Comparison of ENCODE assay signal across 1 cellular context in genomic region chr6:99568103-99568933, GRCh38.
TF ChIP-seq lines count a peak whose summit lies in the region.

Gene CCNC (minus strand): TSS chr6:99568660. CDS start chr6:99568527, 133 bp downstream.

TF ChIP-seq in HepG2, 621 proteins besides CTCF, POLR2A, EP300 and RAD21 (continued from another document and continues in another):
- TF ChIP-seq, protein P1, sequence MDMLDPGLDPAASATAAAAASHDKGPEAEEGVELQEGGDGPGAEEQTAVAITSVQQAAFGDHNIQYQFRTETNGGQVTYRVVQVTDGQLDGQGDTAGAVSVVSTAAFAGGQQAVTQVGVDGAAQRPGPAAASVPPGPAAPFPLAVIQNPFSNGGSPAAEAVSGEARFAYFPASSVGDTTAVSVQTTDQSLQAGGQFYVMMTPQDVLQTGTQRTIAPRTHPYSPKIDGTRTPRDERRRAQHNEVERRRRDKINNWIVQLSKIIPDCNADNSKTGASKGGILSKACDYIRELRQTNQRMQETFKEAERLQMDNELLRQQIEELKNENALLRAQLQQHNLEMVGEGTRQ (IDR thresholded peaks at IDR 0.05; ENCODE audit: low read depth, low read length): no peak
- TF ChIP-seq, protein P1 (CRISPR knock-in tag; IDR thresholded peaks at IDR 0.05; ENCODE audit: borderline replicate concordance): no peak
- no peak for TF ChIP-seq EED (CRISPR knock-in tag; IDR thresholded peaks at IDR 0.05)
- TF ChIP-seq ZFP82 (CRISPR knock-in tag; IDR thresholded peaks at IDR 0.05; ENCODE audit: borderline replicate concordance): peak; percentile 93
- peak; percentile 90 for TF ChIP-seq ZNF256 (CRISPR knock-in tag; conservative IDR thresholded peaks at IDR 0.05)
- peak; percentile 69; the same call in 1 of the 2 replicates for TF ChIP-seq ZNF446 (CRISPR knock-in tag; IDR thresholded peaks at IDR 0.05)
- TF ChIP-seq ZBTB25 (CRISPR knock-in tag; IDR thresholded peaks at IDR 0.05): peak; percentile 98
- no peak for TF ChIP-seq MATR3 (CRISPR knock-in tag; IDR thresholded peaks at IDR 0.05)
- TF ChIP-seq PTBP1 (IDR thresholded peaks at IDR 0.05; ENCODE audit: low read depth, low read length, poor library complexity, severe bottlenecking): peak; percentile 93
- peak; percentile 78; the same call in 1 of the 2 replicates for TF ChIP-seq ZNF790 (CRISPR knock-in tag; IDR thresholded peaks at IDR 0.05; ENCODE audit: borderline replicate concordance)
- peak; percentile 59; the same call in 1 of the 2 replicates for TF ChIP-seq ARID2 (CRISPR knock-in tag; IDR thresholded peaks at IDR 0.05; ENCODE audit: borderline replicate concordance)
- no peak for TF ChIP-seq ZNF550 (CRISPR knock-in tag; IDR thresholded peaks at IDR 0.05; ENCODE audit: borderline replicate concordance)
- peak; percentile 78; the same call in 1 of the 2 replicates for TF ChIP-seq ZNF124 (CRISPR knock-in tag; IDR thresholded peaks at IDR 0.05)
- TF ChIP-seq, protein P2, sequence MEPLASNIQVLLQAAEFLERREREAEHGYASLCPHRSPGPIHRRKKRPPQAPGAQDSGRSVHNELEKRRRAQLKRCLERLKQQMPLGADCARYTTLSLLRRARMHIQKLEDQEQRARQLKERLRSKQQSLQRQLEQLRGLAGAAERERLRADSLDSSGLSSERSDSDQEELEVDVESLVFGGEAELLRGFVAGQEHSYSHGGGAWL (CRISPR knock-in tag; IDR thresholded peaks at IDR 0.05): peak; percentile 86; the same call in 1 of the 2 replicates
- TF ChIP-seq ZBTB42 (CRISPR knock-in tag; IDR thresholded peaks at IDR 0.05): no peak
- TF ChIP-seq ZNF441 (CRISPR knock-in tag; IDR thresholded peaks at IDR 0.05; ENCODE audit: borderline replicate concordance): peak; percentile 95; the same call in 1 of the 2 replicates
- TF ChIP-seq, protein P3, sequence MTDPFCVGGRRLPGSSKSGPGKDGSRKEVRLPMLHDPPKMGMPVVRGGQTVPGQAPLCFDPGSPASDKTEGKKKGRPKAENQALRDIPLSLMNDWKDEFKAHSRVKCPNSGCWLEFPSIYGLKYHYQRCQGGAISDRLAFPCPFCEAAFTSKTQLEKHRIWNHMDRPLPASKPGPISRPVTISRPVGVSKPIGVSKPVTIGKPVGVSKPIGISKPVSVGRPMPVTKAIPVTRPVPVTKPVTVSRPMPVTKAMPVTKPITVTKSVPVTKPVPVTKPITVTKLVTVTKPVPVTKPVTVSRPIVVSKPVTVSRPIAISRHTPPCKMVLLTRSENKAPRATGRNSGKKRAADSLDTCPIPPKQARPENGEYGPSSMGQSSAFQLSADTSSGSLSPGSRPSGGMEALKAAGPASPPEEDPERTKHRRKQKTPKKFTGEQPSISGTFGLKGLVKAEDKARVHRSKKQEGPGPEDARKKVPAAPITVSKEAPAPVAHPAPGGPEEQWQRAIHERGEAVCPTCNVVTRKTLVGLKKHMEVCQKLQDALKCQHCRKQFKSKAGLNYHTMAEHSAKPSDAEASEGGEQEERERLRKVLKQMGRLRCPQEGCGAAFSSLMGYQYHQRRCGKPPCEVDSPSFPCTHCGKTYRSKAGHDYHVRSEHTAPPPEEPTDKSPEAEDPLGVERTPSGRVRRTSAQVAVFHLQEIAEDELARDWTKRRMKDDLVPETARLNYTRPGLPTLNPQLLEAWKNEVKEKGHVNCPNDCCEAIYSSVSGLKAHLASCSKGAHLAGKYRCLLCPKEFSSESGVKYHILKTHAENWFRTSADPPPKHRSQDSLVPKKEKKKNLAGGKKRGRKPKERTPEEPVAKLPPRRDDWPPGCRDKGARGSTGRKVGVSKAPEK (CRISPR knock-in tag; IDR thresholded peaks at IDR 0.05; ENCODE audit: borderline replicate concordance): no peak
- peak; percentile 58; the same call in 1 of the 2 replicates for TF ChIP-seq ZNF12 (CRISPR knock-in tag; IDR thresholded peaks at IDR 0.05)
- no peak for TF ChIP-seq MTF1 (CRISPR knock-in tag; IDR thresholded peaks at IDR 0.05)
- no peak for TF ChIP-seq SETDB1 (CRISPR knock-in tag; IDR thresholded peaks at IDR 0.05; ENCODE audit: borderline replicate concordance)
- TF ChIP-seq RELA (CRISPR knock-in tag; IDR thresholded peaks at IDR 0.05): peak; percentile 80; the same call in 1 of the 2 replicates
- peak; percentile 85; the same call in 1 of the 2 replicates for TF ChIP-seq ZFP90 (CRISPR knock-in tag; IDR thresholded peaks at IDR 0.05; ENCODE audit: borderline replicate concordance)
- TF ChIP-seq, protein P4, sequence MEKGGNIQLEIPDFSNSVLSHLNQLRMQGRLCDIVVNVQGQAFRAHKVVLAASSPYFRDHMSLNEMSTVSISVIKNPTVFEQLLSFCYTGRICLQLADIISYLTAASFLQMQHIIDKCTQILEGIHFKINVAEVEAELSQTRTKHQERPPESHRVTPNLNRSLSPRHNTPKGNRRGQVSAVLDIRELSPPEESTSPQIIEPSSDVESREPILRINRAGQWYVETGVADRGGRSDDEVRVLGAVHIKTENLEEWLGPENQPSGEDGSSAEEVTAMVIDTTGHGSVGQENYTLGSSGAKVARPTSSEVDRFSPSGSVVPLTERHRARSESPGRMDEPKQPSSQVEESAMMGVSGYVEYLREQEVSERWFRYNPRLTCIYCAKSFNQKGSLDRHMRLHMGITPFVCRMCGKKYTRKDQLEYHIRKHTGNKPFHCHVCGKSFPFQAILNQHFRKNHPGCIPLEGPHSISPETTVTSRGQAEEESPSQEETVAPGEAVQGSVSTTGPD (CRISPR knock-in tag; IDR thresholded peaks at IDR 0.05): no peak; the same call in 1 of the 2 replicates
- peak; percentile 68; the same call in 1 of the 2 replicates for TF ChIP-seq TFE3 (CRISPR knock-in tag; IDR thresholded peaks at IDR 0.05)
- peak; percentile 20; the same call in 1 of the 2 replicates for TF ChIP-seq STAG1 (CRISPR knock-in tag; IDR thresholded peaks at IDR 0.05)
- no peak for TF ChIP-seq CENPX (CRISPR knock-in tag; IDR thresholded peaks at IDR 0.05)
- peak; percentile 95; the same call in 1 of the 2 replicates for TF ChIP-seq DNMT3B (CRISPR knock-in tag; conservative IDR thresholded peaks at IDR 0.05)
- TF ChIP-seq ZNF766 (CRISPR knock-in tag; IDR thresholded peaks at IDR 0.05; ENCODE audit: borderline replicate concordance): peak; percentile 95
- 0 out of 2 replicates have a peak, but pooled peaks have one; percentile 32 for TF ChIP-seq ZNF780A (CRISPR knock-in tag; IDR thresholded peaks at IDR 0.05)
- TF ChIP-seq, protein P5, sequence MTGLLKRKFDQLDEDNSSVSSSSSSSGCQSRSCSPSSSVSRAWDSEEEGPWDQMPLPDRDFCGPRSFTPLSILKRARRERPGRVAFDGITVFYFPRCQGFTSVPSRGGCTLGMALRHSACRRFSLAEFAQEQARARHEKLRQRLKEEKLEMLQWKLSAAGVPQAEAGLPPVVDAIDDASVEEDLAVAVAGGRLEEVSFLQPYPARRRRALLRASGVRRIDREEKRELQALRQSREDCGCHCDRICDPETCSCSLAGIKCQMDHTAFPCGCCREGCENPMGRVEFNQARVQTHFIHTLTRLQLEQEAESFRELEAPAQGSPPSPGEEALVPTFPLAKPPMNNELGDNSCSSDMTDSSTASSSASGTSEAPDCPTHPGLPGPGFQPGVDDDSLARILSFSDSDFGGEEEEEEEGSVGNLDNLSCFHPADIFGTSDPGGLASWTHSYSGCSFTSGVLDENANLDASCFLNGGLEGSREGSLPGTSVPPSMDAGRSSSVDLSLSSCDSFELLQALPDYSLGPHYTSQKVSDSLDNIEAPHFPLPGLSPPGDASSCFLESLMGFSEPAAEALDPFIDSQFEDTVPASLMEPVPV (CRISPR knock-in tag; IDR thresholded peaks at IDR 0.05): peak; percentile 90
- no peak for TF ChIP-seq TCF7L2 (IDR thresholded peaks at IDR 0.05; ENCODE audit: low read depth, low read length)
- TF ChIP-seq RXRA (CRISPR knock-in tag; IDR thresholded peaks at IDR 0.05): peak; percentile 79
- peak; percentile 23; the same call in 1 of the 2 replicates for TF ChIP-seq BHLHE40 (IDR thresholded peaks at IDR 0.05; ENCODE audit: low read length)
- no peak for TF ChIP-seq ZNF44 (CRISPR knock-in tag; IDR thresholded peaks at IDR 0.05)
- TF ChIP-seq CREM (IDR thresholded peaks at IDR 0.05): peak; percentile 72
- no peak for TF ChIP-seq CREM (CRISPR knock-in tag; IDR thresholded peaks at IDR 0.05)
- TF ChIP-seq SIX1 (CRISPR knock-in tag; IDR thresholded peaks at IDR 0.05; ENCODE audit: borderline replicate concordance): peak; percentile 43; the same call in 1 of the 2 replicates
- TF ChIP-seq REXO4 (CRISPR knock-in tag; IDR thresholded peaks at IDR 0.05; ENCODE audit: borderline replicate concordance): no peak
- TF ChIP-seq, protein P6, sequence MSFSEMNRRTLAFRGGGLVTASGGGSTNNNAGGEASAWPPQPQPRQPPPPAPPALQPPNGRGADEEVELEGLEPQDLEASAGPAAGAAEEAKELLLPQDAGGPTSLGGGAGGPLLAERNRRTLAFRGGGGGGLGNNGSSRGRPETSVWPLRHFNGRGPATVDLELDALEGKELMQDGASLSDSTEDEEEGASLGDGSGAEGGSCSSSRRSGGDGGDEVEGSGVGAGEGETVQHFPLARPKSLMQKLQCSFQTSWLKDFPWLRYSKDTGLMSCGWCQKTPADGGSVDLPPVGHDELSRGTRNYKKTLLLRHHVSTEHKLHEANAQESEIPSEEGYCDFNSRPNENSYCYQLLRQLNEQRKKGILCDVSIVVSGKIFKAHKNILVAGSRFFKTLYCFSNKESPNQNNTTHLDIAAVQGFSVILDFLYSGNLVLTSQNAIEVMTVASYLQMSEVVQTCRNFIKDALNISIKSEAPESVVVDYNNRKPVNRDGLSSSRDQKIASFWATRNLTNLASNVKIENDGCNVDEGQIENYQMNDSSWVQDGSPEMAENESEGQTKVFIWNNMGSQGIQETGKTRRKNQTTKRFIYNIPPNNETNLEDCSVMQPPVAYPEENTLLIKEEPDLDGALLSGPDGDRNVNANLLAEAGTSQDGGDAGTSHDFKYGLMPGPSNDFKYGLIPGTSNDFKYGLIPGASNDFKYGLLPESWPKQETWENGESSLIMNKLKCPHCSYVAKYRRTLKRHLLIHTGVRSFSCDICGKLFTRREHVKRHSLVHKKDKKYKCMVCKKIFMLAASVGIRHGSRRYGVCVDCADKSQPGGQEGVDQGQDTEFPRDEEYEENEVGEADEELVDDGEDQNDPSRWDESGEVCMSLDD (CRISPR knock-in tag; IDR thresholded peaks at IDR 0.05; ENCODE audit: borderline replicate concordance): no peak
- TF ChIP-seq MAF1 (CRISPR knock-in tag; IDR thresholded peaks at IDR 0.05; ENCODE audit: borderline replicate concordance): no peak; the same call in 1 of the 2 replicates
- TF ChIP-seq HMGXB3 (CRISPR knock-in tag; IDR thresholded peaks at IDR 0.05; ENCODE audit: borderline replicate concordance): peak; percentile 95
- no peak for TF ChIP-seq ZNF207 (IDR thresholded peaks at IDR 0.05; ENCODE audit: borderline replicate concordance)
- TF ChIP-seq IKZF4 (CRISPR knock-in tag; IDR thresholded peaks at IDR 0.05; ENCODE audit: borderline replicate concordance, low read depth, not compliant biosample characterization): no peak
- no peak for TF ChIP-seq ZNF24 (IDR thresholded peaks at IDR 0.05)
- peak; percentile 97; the same call in 1 of the 2 replicates for TF ChIP-seq KDM4B (CRISPR knock-in tag; IDR thresholded peaks at IDR 0.05)
